ENCODE assay signal across 8 cellular contexts in the genomic region with DNA sequence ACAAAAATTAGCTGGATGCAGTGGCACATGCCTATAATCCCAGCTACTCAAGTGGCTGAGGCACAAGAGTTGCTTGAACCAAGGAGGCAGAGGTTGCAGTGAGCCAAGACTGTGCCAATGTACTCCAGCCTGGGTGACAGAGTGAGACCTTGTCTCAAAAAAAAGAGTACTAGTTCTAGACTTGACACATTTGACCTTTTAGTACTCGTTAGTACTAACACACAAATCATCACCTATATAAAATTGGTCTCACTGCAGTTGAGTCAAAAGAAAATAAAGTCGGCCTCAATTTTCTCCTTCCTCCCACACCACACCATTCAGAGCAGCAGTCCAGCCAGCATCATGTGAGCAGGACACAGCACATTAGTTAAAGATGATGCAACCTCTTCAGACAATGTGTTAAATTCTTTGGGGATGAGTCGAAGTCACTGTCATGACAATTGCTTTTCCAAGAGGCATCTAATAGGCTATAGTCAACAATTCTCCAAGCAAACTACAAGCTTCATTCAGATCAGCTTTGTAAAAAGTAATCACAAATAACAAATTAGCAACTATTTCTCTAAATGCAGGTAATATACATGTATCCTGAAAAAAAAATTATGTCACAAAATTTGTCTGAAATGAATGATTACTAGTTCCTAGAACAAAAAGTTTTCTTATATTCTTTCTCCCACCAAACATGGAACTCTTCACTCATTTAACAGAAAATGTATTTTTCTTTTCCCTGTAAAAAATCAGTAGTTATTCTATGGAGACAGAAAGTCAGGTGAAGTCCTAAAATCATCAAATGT. TPM values are rescaled to one million over a fixed set of nuclear protein-coding genes. Genes with fewer than 3 reads are reported as not detected.
DNase-seq lines count a peak whose midpoint lies in the region; TF ChIP-seq lines count a peak whose summit lies in the region.

No MANE protein-coding gene starts in this region.

- no peak for TF ChIP-seq POLR2A in NB4 (IDR thresholded peaks at IDR 0.05; ENCODE audit: extremely low read depth, insufficient read length)

- no peak for TF ChIP-seq CTCF in NB4 (IDR thresholded peaks at IDR 0.05; ENCODE audit: low read depth, low read length)

- peak; percentile 77 for DNase-seq in DMS53 treated with DMSO at 0.1 percent for 48 hours (lab: John Stamatoyannopoulos, UW; ENCODE audit: unreplicated experiment)
- peak; percentile 74 for DNase-seq in NB4 (ENCODE audit: low read depth)
- peak; percentile 83 for DNase-seq in dermis blood vessel endothelial cell
- peak; percentile 91 to 93 for DNase-seq in lung microvascular endothelial cell (ENCODE audit: low read depth in 2 of 2)
- DNase-seq in cortex of kidney (lab: John Stamatoyannopoulos, UW), result no peak
- DNase-seq in NK-92 (lab: John Stamatoyannopoulos, UW; ENCODE audit: unreplicated experiment), result no peak
- no peak for DNase-seq in NCI-H1436 treated with DMSO at 0.1 percent for 48 hours (lab: John Stamatoyannopoulos, UW)
- no peak for DNase-seq in NCI-H146 treated with DMSO at 0.1 percent for 48 hours (lab: John Stamatoyannopoulos, UW; ENCODE audit: unreplicated experiment)

- H3K4me3 ChIP-seq in NB4 (ENCODE audit: low read depth, low read length), result no peak overlapping the region

RNA-seq across cellular contexts. Expression of a gene that starts 55.6 kb away (rescaled TPM):
- total RNA-seq in dermis blood vessel endothelial cell (49.5 and 51.1 TPM in 2 replicates), lung microvascular endothelial cell (20.7 and 29.2 TPM in 2 replicates)

Comparison
In these comparisons a context has a peak if more than half of its experiments do, and no peak if none do; other contexts are left out.
1. DNase-seq: peak in DMS53 treated with DMSO at 0.1 percent for 48 hours (single experiment), NB4 (single experiment), dermis blood vessel endothelial cell (single experiment) and lung microvascular endothelial cell (2 of 2); none in cortex of kidney (single experiment), NK-92 (single experiment), NCI-H1436 treated with DMSO at 0.1 percent for 48 hours (single experiment) and NCI-H146 treated with DMSO at 0.1 percent for 48 hours (single experiment).